Comparison of ENCODE assay signal across 20 cellular contexts in genomic region chr17:6979440-6979839, GRCh38. TPM values are rescaled to one million over a fixed set of nuclear protein-coding genes. Genes with fewer than 3 reads are reported as not detected.
DNase-seq lines count a peak whose midpoint lies in the region; ATAC-seq, FAIRE-seq and TF ChIP-seq lines count a peak whose summit lies in the region.
"Not testable (repeated sequence)": the region's sequence is repeated elsewhere in the genome, so short reads cannot be mapped to it uniquely, and the experiment has no call there.
"Had no signal": no experiment of that assay in that cellular context is flagged by ENCODE, and none has a peak within 500 bp of the region (broad histone marks: within the 10 kb centered on the region; RNA-seq: fewer than 3 reads in every experiment).

No MANE protein-coding gene starts in this region.

- TF ChIP-seq EP300 in K562 (IDR thresholded peaks at IDR 0.05; ENCODE audit: low read length), result not testable (repeated sequence)

- TF ChIP-seq CTCF in HEK293 (tag by site-specific recombination; IDR thresholded peaks at IDR 0.05); PC-9 (conservative IDR thresholded peaks at IDR 0.05); K562 (IDR thresholded peaks at IDR 0.05 in 2 of 3, conservative IDR thresholded peaks at IDR 0.05 in 1 of 3; ENCODE audit: insufficient read depth in 2 of 3, low read depth in 1 of 3, low read length in 3 of 3): not testable (repeated sequence)

- H3K9me1 ChIP-seq in K562 (ENCODE audit: control insufficient read depth, insufficient read depth, low read length), result not testable (repeated sequence)

- H3K36me3 Mint-ChIP-seq in activated CD4-positive, alpha-beta T cell treated with anti-CD3 and anti-CD28 coated beads, Interleukin-2, amount 10 ng/mL, durations not matched to agents 24 days and 14 days (ENCODE audit: low read depth); activated CD8-positive, alpha-beta T cell treated with anti-CD3 and anti-CD28 coated beads, Interleukin-2, amount 10 ng/mL, durations not matched to agents 7 days and 5 days (ENCODE audit: low read depth): not testable (repeated sequence)

- H3K9me2 ChIP-seq in PC-9 (ENCODE audit: insufficient read depth), result not testable (repeated sequence)

- CTCF ChIA-PET in HEK293 (lab: Yijun Ruan, JAX), result interaction anchor here (1.0 to 2.2 kb wide), 2 partner anchors 25 to 314 kb away, joined by 3 to 11 read pairs; no protein-coding TSS in a partner anchor
- CTCF ChIA-PET in PC-9 (lab: Charles Lee); activated CD8-positive, alpha-beta T cell treated with anti-CD3 and anti-CD28 coated beads, Interleukin-2, amount 10 ng/mL, durations not matched to agents 7 days and 5 days (lab: Charles Lee); K562 (lab: Yijun Ruan, JAX; ENCODE audit: low intra/inter-chr PET ratio): not testable (repeated sequence)

- H3K79me2 ChIP-seq in PC-9 (ENCODE audit: low read depth); K562 (ENCODE audit: control insufficient read depth, insufficient read depth, low read length): not testable (repeated sequence)

- FAIRE-seq in K562 (lab: Jason Lieb, UNC), result not testable (repeated sequence)

- H3K27me3 Mint-ChIP-seq in activated CD4-positive, alpha-beta T cell treated with anti-CD3 and anti-CD28 coated beads, Interleukin-2, amount 10 ng/mL, durations not matched to agents 24 days and 14 days; activated CD8-positive, alpha-beta T cell treated with anti-CD3 and anti-CD28 coated beads, Interleukin-2, amount 10 ng/mL, durations not matched to agents 7 days and 5 days (ENCODE audit: low read depth): not testable (repeated sequence)

- in situ Hi-C loops in K562 (cut with MboI), result not testable (repeated sequence)

- not testable (repeated sequence) for H3K36me3 ChIP-seq in BLaER1; HEK293 (ENCODE audit: control insufficient read depth in 2 of 2, insufficient read depth in 1 of 2, low read length in 2 of 2); PC-9 (ENCODE audit: low read depth); K562 (ENCODE audit: control insufficient read depth, insufficient read depth, low read length)

- not testable (repeated sequence) for DNase-seq in PC-9; K562 (ENCODE audit: extremely low read depth in 1 of 4, low spot score in 3 of 4)
- DNase-seq in activated CD4-positive, alpha-beta T cell treated with anti-CD3 and anti-CD28 coated beads, Interleukin-2, amount 10 ng/mL, durations not matched to agents 24 days and 14 days, result peak; percentile 15
- peak; percentile 2 for DNase-seq in activated CD8-positive, alpha-beta T cell treated with anti-CD3 and anti-CD28 coated beads, Interleukin-2, amount 10 ng/mL, durations not matched to agents 7 days and 5 days

- H3K4me2 ChIP-seq in BLaER1 (0 out of 2 replicates have a peak overlapping the region, but pooled peaks have one; percentile 39), PC-9 (0 out of 2 replicates have a peak overlapping the region, but pooled peaks have one; percentile 45)
- not testable (repeated sequence) for H3K4me2 ChIP-seq in K562 (ENCODE audit: insufficient read depth, low read length)

- intact Hi-C loops in PC-9 (cut with micrococcal nuclease; ENCODE audit: unreplicated experiment); activated CD4-positive, alpha-beta T cell treated with anti-CD3 and anti-CD28 coated beads, Interleukin-2, amount 10 ng/mL, durations not matched to agents 24 days and 14 days (cut with micrococcal nuclease); K562 (cut with micrococcal nuclease): not testable (repeated sequence)

- POLR2A ChIA-PET in HEK293 (lab: Yijun Ruan, JAX); activated CD8-positive, alpha-beta T cell treated with anti-CD3 and anti-CD28 coated beads, Interleukin-2, amount 10 ng/mL, durations not matched to agents 7 days and 5 days (lab: Charles Lee); K562 (lab: Yijun Ruan, JAX): not testable (repeated sequence)
- POLR2A ChIA-PET in PC-9 (lab: Charles Lee; ENCODE audit: unreplicated experiment), result interaction anchor here (0.6 to 0.7 kb wide), 2 partner anchors 10 to 310 kb away, joined by 3 to 4 read pairs; no protein-coding TSS in a partner anchor

- H3K27ac ChIP-seq in BLaER1; HEK293 (ENCODE audit: extremely low read depth, low read depth, low read length); K562 (ENCODE audit: extremely low read depth, low read depth, low read length): not testable (repeated sequence)
- peak overlapping the region; percentile 24; the same call in 1 of the 2 replicates for H3K27ac ChIP-seq in PC-9

- not testable (repeated sequence) for H3K4me3 Mint-ChIP-seq in activated CD4-positive, alpha-beta T cell treated with anti-CD3 and anti-CD28 coated beads, Interleukin-2, amount 10 ng/mL, durations not matched to agents 24 days and 14 days; activated CD8-positive, alpha-beta T cell treated with anti-CD3 and anti-CD28 coated beads, Interleukin-2, amount 10 ng/mL, durations not matched to agents 7 days and 5 days

- H3K4me1 Mint-ChIP-seq in activated CD4-positive, alpha-beta T cell treated with anti-CD3 and anti-CD28 coated beads, Interleukin-2, amount 10 ng/mL, durations not matched to agents 24 days and 14 days, result not testable (repeated sequence)
- H3K4me1 Mint-ChIP-seq in activated CD8-positive, alpha-beta T cell treated with anti-CD3 and anti-CD28 coated beads, Interleukin-2, amount 10 ng/mL, durations not matched to agents 7 days and 5 days (ENCODE audit: low read depth), result peaks cover 26% of the 10 kb centered on the region

- not testable (repeated sequence) for H3K9me3 Mint-ChIP-seq in activated CD4-positive, alpha-beta T cell treated with anti-CD3 and anti-CD28 coated beads, Interleukin-2, amount 10 ng/mL, durations not matched to agents 24 days and 14 days; activated CD8-positive, alpha-beta T cell treated with anti-CD3 and anti-CD28 coated beads, Interleukin-2, amount 10 ng/mL, durations not matched to agents 7 days and 5 days (ENCODE audit: insufficient read depth)

- not testable (repeated sequence) for TF ChIP-seq RAD21 in K562 (CRISPR knock-in tag; conservative IDR thresholded peaks at IDR 0.05 in 1 of 2, IDR thresholded peaks at IDR 0.05 in 1 of 2)

- H3K4me3 ChIP-seq in BLaER1; HEK293 (ENCODE audit: low read depth, low read length); PC-9; K562: not testable (repeated sequence)

- peaks cover 40% of the 10 kb centered on the region for H3F3A ChIP-seq in PC-9 (ENCODE audit: insufficient read depth, low read depth)

- not testable (repeated sequence) for H2AFZ ChIP-seq in PC-9; K562 (ENCODE audit: low read depth, low read length)

- H3K27ac Mint-ChIP-seq in activated CD4-positive, alpha-beta T cell treated with anti-CD3 and anti-CD28 coated beads, Interleukin-2, amount 10 ng/mL, durations not matched to agents 24 days and 14 days; activated CD8-positive, alpha-beta T cell treated with anti-CD3 and anti-CD28 coated beads, Interleukin-2, amount 10 ng/mL, durations not matched to agents 7 days and 5 days: not testable (repeated sequence)

- H3K9ac ChIP-seq in BLaER1; K562 (ENCODE audit: insufficient read depth in 1 of 2, low read depth in 2 of 2, low read length in 2 of 2): not testable (repeated sequence)

- H3K4me1 ChIP-seq in BLaER1 (peaks cover 63% of the 10 kb centered on the region), PC-9 (replicated peaks; ENCODE audit: insufficient read depth) (peaks cover 36% of the 10 kb centered on the region)
- not testable (repeated sequence) for H3K4me1 ChIP-seq in HEK293 (ENCODE audit: control insufficient read depth, insufficient read depth, low read length); K562 (replicated peaks in 1 of 2; ENCODE audit: control insufficient read depth in 2 of 2, insufficient read depth in 2 of 2, low read length in 2 of 2)

- peaks cover 15% of the 10 kb centered on the region for H3K9me3 ChIP-seq in BLaER1
- H3K9me3 ChIP-seq in HEK293 (ENCODE audit: control insufficient read depth, insufficient read depth, low read depth, low read length); PC-9 (ENCODE audit: insufficient read depth, low read depth); K562 (replicated peaks; ENCODE audit: control insufficient read depth, insufficient read depth, low read depth, low read length): not testable (repeated sequence)

- not testable (repeated sequence) for ATAC-seq in activated CD8-positive, alpha-beta T cell treated with anti-CD3 and anti-CD28 coated beads, Interleukin-2, amount 10 ng/mL, durations not matched to agents 7 days and 5 days; K562

- WGBS in K562 (ENCODE audit: insufficient coverage, low coverage, missing lambda C conversion rate), result 90% methylated on average over 5 of the region's 5 CpGs

- not testable (repeated sequence) for H4K20me1 ChIP-seq in BLaER1; PC-9 (ENCODE audit: insufficient read depth); K562 (replicated peaks; ENCODE audit: control insufficient read depth, insufficient read depth, low read length)

- BruUV-seq in PC-9 (replicated peaks; lab: Mats Ljungman, UMichigan); K562 (replicated peaks; lab: Mats Ljungman, UMichigan): not testable (repeated sequence)

- not testable (repeated sequence) for H3K27me3 ChIP-seq in BLaER1; PC-9 (ENCODE audit: insufficient read depth, low read depth); K562 (ENCODE audit: control insufficient read depth in 2 of 2, insufficient read depth in 2 of 2, low read length in 2 of 2)

- not testable (repeated sequence) for TF ChIP-seq POLR2A in K562 (conservative IDR thresholded peaks at IDR 0.05)

RNA-seq across cellular contexts. Expression of gene ALOX12, which starts 16.4 kb away (rescaled TPM):
- not detected in 2 replicates for total RNA-seq in PC-9 (2021)
- total RNA-seq in activated CD4-positive, alpha-beta T cell treated with anti-CD3 and anti-CD28 coated beads, Interleukin-2, amount 10 ng/mL, durations not matched to agents 24 days and 14 days, result not detected in 2 replicates
- total RNA-seq in activated CD8-positive, alpha-beta T cell treated with anti-CD3 and anti-CD28 coated beads, Interleukin-2, amount 10 ng/mL, durations not matched to agents 7 days and 5 days, result not detected
- 0.35 and 0.53 TPM in 2 replicates for total RNA-seq in K562 (2011; cell fraction: chromatin; rRNA removed; ENCODE audit: low replicate concordance)
- 0.17 and 0.26 TPM in 2 replicates for total RNA-seq in K562 (2011; cell fraction: nucleolus; rRNA removed)
- total RNA-seq in K562 (2011; cell fraction: nucleoplasm; rRNA removed), result 0.29 and 0.46 TPM in 2 replicates
- 0.09 and 0.57 TPM in 2 replicates for total RNA-seq in K562 (2014; rRNA removed)
- 0.18 and 0.38 TPM in 2 replicates for total RNA-seq in K562 (2014; rRNA removed; fragmentation: Illumina TruSeq; extraction: Trizol)
- total RNA-seq in K562 (2015; rRNA removed; fragmentation: Illumina TruSeq; extraction: Trizol), result 0.08 TPM in 1 of 2 replicates, not detected in the other
- 0.40 and 0.47 TPM in 2 replicates for total RNA-seq in K562 (2021)
- 0.31 and 1.0 TPM in 2 replicates for polyA plus RNA-seq in K562 (2011; rRNA removed)
- 0.64 and 0.65 TPM in 2 replicates for polyA plus RNA-seq in K562 (2011; cell fraction: cytosol; rRNA removed)
- 0.75 and 1.3 TPM in 2 replicates for polyA plus RNA-seq in K562 (2011; cell fraction: nucleus; rRNA removed)
- 1.3 and 6.2 TPM in 2 replicates for polyA plus RNA-seq in K562 (2012)
- 0.55 and 0.60 TPM in 2 replicates for polyA plus RNA-seq in K562 (2014; fragmentation: Illumina TruSeq; extraction: Trizol)
- polyA plus RNA-seq in K562 (2014; fragmentation: Nextera tagmentation; extraction: Ambion mirVana), result 1 to 10 TPM in 1 of 2 experiments, under 1 TPM in 1; 0.91 to 1.1 TPM
- 0.91 and 0.98 TPM in 2 replicates for polyA plus RNA-seq in K562 (2014; rRNA removed)
- polyA minus RNA-seq in K562 (2011; rRNA and poly(A)+ RNA removed), result 0.18 and 0.30 TPM in 2 replicates
- 0.48 TPM in 1 of 2 replicates, not detected in the other for polyA minus RNA-seq in K562 (2011; cell fraction: cytosol; rRNA and poly(A)+ RNA removed)
- 0.44 TPM in 1 of 2 replicates, not detected in the other for polyA minus RNA-seq in K562 (2011; cell fraction: nucleus; rRNA and poly(A)+ RNA removed)
- total RNA-seq: A172; A673; B cell; Caco-2; Calu3; CD4-positive, alpha-beta memory T cell; CD4-positive, alpha-beta T cell; CD8-positive, alpha-beta memory T cell; CD8-positive, alpha-beta T cell; Daoy had no signal
- polyA plus RNA-seq: A549, AG04450, BJ had no signal

RNA-seq across cellular contexts. Expression of gene RNASEK, which starts 33.0 kb away (rescaled TPM):
- total RNA-seq in PC-9 (2021), result 196 and 301 TPM in 2 replicates
- 128 and 131 TPM in 2 replicates for total RNA-seq in activated CD4-positive, alpha-beta T cell treated with anti-CD3 and anti-CD28 coated beads, Interleukin-2, amount 10 ng/mL, durations not matched to agents 24 days and 14 days
- 100 to 1,000 TPM; 104 to 116 TPM for total RNA-seq in activated CD8-positive, alpha-beta T cell treated with anti-CD3 and anti-CD28 coated beads, Interleukin-2, amount 10 ng/mL, durations not matched to agents 7 days and 5 days
- 43.7 and 75.3 TPM in 2 replicates for total RNA-seq in K562 (2011; cell fraction: chromatin; rRNA removed; ENCODE audit: low replicate concordance)
- 103 and 119 TPM in 2 replicates for total RNA-seq in K562 (2011; cell fraction: nucleolus; rRNA removed)
- 117 and 121 TPM in 2 replicates for total RNA-seq in K562 (2011; cell fraction: nucleoplasm; rRNA removed)
- total RNA-seq in K562 (2014; rRNA removed), result 157 and 253 TPM in 2 replicates
- 48.5 and 48.6 TPM in 2 replicates for total RNA-seq in K562 (2014; rRNA removed; fragmentation: Illumina TruSeq; extraction: Trizol)
- total RNA-seq in K562 (2015; rRNA removed; fragmentation: Illumina TruSeq; extraction: Trizol), result 132 and 136 TPM in 2 replicates
- total RNA-seq in K562 (2021), result 151 and 154 TPM in 2 replicates
- 58.0 and 75.0 TPM in 2 replicates for polyA plus RNA-seq in K562 (2011; rRNA removed)
- 94.3 and 122 TPM in 2 replicates for polyA plus RNA-seq in K562 (2011; cell fraction: cytosol; rRNA removed)
- polyA plus RNA-seq in K562 (2011; cell fraction: nucleus; rRNA removed), result 114 and 118 TPM in 2 replicates
- polyA plus RNA-seq in K562 (2012), result 247 and 326 TPM in 2 replicates
- 265 and 271 TPM in 2 replicates for polyA plus RNA-seq in K562 (2014; fragmentation: Illumina TruSeq; extraction: Trizol)
- 100 to 1,000 TPM; 104 to 155 TPM for polyA plus RNA-seq in K562 (2014; fragmentation: Nextera tagmentation; extraction: Ambion mirVana)
- polyA plus RNA-seq in K562 (2014; rRNA removed), result 85.3 and 157 TPM in 2 replicates
- 20.8 and 25.0 TPM in 2 replicates for polyA minus RNA-seq in K562 (2011; rRNA and poly(A)+ RNA removed)
- 76.4 and 84.8 TPM in 2 replicates for polyA minus RNA-seq in K562 (2011; cell fraction: cytosol; rRNA and poly(A)+ RNA removed)
- polyA minus RNA-seq in K562 (2011; cell fraction: nucleus; rRNA and poly(A)+ RNA removed), result 9.2 and 20.2 TPM in 2 replicates

RNA-seq across cellular contexts. Expression of gene BCL6B, which starts 43.4 kb away (rescaled TPM):
- total RNA-seq in PC-9 (2021), result 0.28 and 0.48 TPM in 2 replicates
- 0.90 and 0.91 TPM in 2 replicates for total RNA-seq in activated CD4-positive, alpha-beta T cell treated with anti-CD3 and anti-CD28 coated beads, Interleukin-2, amount 10 ng/mL, durations not matched to agents 24 days and 14 days
- total RNA-seq in activated CD8-positive, alpha-beta T cell treated with anti-CD3 and anti-CD28 coated beads, Interleukin-2, amount 10 ng/mL, durations not matched to agents 7 days and 5 days, result under 1 TPM; 0.47 to 0.63 TPM
- total RNA-seq in K562 (2011; cell fraction: chromatin; rRNA removed; ENCODE audit: low replicate concordance), result 2.4 and 6.6 TPM in 2 replicates
- total RNA-seq in K562 (2011; cell fraction: nucleolus; rRNA removed), result 4.7 and 6.3 TPM in 2 replicates
- 4.1 and 5.4 TPM in 2 replicates for total RNA-seq in K562 (2011; cell fraction: nucleoplasm; rRNA removed)
- 4.7 and 5.0 TPM in 2 replicates for total RNA-seq in K562 (2014; rRNA removed)
- 2.4 and 2.7 TPM in 2 replicates for total RNA-seq in K562 (2014; rRNA removed; fragmentation: Illumina TruSeq; extraction: Trizol)
- total RNA-seq in K562 (2015; rRNA removed; fragmentation: Illumina TruSeq; extraction: Trizol), result 3.5 and 3.6 TPM in 2 replicates
- total RNA-seq in K562 (2021), result 4.5 and 5.6 TPM in 2 replicates
- polyA plus RNA-seq in K562 (2011; rRNA removed), result 1.9 and 3.1 TPM in 2 replicates
- polyA plus RNA-seq in K562 (2011; cell fraction: cytosol; rRNA removed), result 2.8 and 2.9 TPM in 2 replicates
- 5.5 and 5.9 TPM in 2 replicates for polyA plus RNA-seq in K562 (2011; cell fraction: nucleus; rRNA removed)
- 1.9 and 4.2 TPM in 2 replicates for polyA plus RNA-seq in K562 (2012)
- polyA plus RNA-seq in K562 (2014; fragmentation: Illumina TruSeq; extraction: Trizol), result 3.9 and 4.1 TPM in 2 replicates
- 1 to 10 TPM in 1 of 2 experiments, under 1 TPM in 1; 0.89 to 1.2 TPM for polyA plus RNA-seq in K562 (2014; fragmentation: Nextera tagmentation; extraction: Ambion mirVana)
- 3.5 and 3.6 TPM in 2 replicates for polyA plus RNA-seq in K562 (2014; rRNA removed)
- polyA minus RNA-seq in K562 (2011; rRNA and poly(A)+ RNA removed), result 2.0 and 2.8 TPM in 2 replicates
- polyA minus RNA-seq in K562 (2011; cell fraction: cytosol; rRNA and poly(A)+ RNA removed), result 2.7 and 3.1 TPM in 2 replicates
- polyA minus RNA-seq in K562 (2011; cell fraction: nucleus; rRNA and poly(A)+ RNA removed), result 3.1 and 4.0 TPM in 2 replicates
- total RNA-seq: Caco-2; Calu3; CD4-positive, alpha-beta memory T cell; CD4-positive, alpha-beta T cell; CD8-positive, alpha-beta T cell; Daoy had no signal
- polyA plus RNA-seq: AG04450; BJ; CD4-positive, alpha-beta memory T cell; CD4-positive, CD25-positive, alpha-beta regulatory T cell had no signal

RNA-seq across cellular contexts. Expression of gene SLC16A13, which starts 56.4 kb away (rescaled TPM):
- total RNA-seq in PC-9 (2021) (33.4 and 40.6 TPM in 2 replicates), K562 (2014; rRNA removed) (1.2 and 1.8 TPM in 2 replicates), K562 (2014; rRNA removed; fragmentation: Illumina TruSeq; extraction: Trizol) (0.19 and 0.33 TPM in 2 replicates), K562 (2015; rRNA removed; fragmentation: Illumina TruSeq; extraction: Trizol) (0.87 and 0.94 TPM in 2 replicates), K562 (2021) (4.5 and 5.6 TPM in 2 replicates)
- total RNA-seq in activated CD4-positive, alpha-beta T cell treated with anti-CD3 and anti-CD28 coated beads, Interleukin-2, amount 10 ng/mL, durations not matched to agents 24 days and 14 days, result 12.4 and 13.5 TPM in 2 replicates
- total RNA-seq in activated CD8-positive, alpha-beta T cell treated with anti-CD3 and anti-CD28 coated beads, Interleukin-2, amount 10 ng/mL, durations not matched to agents 7 days and 5 days, result 10 to 100 TPM; 14.8 to 15.0 TPM
- 4.9 and 17.0 TPM in 2 replicates for total RNA-seq in K562 (2011; cell fraction: chromatin; rRNA removed; ENCODE audit: low replicate concordance)
- total RNA-seq in K562 (2011; cell fraction: nucleolus; rRNA removed), result 12.9 and 17.7 TPM in 2 replicates
- total RNA-seq in K562 (2011; cell fraction: nucleoplasm; rRNA removed), result 11.1 and 12.8 TPM in 2 replicates
- polyA plus RNA-seq in K562 (2011; rRNA removed) (0.50 and 2.8 TPM in 2 replicates), K562 (2014; fragmentation: Illumina TruSeq; extraction: Trizol) (2.7 and 3.3 TPM in 2 replicates), K562 (2014; fragmentation: Nextera tagmentation; extraction: Ambion mirVana) (under 1 TPM; 0.04 to 0.18 TPM), K562 (2014; rRNA removed) (0.65 and 1.5 TPM in 2 replicates)
- polyA plus RNA-seq in K562 (2011; cell fraction: cytosol; rRNA removed), result 1.4 and 1.7 TPM in 2 replicates
- polyA plus RNA-seq in K562 (2011; cell fraction: nucleus; rRNA removed), result 4.4 and 4.5 TPM in 2 replicates
- 3.8 and 4.8 TPM in 2 replicates for polyA plus RNA-seq in K562 (2012)
- polyA minus RNA-seq in K562 (2011; rRNA and poly(A)+ RNA removed), result 1.1 and 2.6 TPM in 2 replicates
- 1.7 TPM in 2 replicates for polyA minus RNA-seq in K562 (2011; cell fraction: cytosol; rRNA and poly(A)+ RNA removed)
- polyA minus RNA-seq in K562 (2011; cell fraction: nucleus; rRNA and poly(A)+ RNA removed), result 4.8 and 5.3 TPM in 2 replicates
